In the genomic region with DNA sequence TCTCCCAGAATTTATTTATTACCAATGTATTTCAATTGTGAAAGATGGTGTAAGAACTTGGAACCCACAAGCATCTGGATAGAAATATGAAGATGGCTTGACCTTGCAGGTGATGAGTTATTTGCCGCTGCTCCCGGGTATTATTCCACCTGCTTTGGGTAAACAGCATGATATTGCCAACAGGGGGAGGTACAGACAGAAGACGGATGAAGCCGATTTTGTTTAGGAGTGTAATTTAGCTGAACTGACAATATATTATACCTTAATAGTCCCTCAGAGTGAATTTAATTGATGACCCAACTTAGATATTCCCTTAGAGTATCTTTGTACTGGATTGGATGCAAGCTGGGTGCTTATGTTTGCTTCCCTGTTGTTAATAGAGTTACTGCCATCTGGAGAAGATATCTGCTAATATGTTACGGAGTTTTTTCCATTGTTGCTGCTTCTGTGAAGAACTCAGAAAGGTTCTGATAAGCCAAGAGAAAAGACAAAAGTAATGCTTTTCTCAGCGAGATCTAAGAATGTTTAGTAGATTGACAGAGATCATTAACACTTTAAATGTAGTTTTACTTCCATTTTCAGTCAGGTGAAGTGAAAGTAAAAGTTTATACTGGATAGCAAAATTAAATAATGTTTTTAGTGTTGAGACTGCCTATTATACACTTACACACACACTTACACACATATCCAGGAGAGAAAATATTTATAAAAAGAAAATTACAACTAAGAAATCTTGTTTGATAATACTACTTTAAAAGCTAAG, we compare ENCODE assay signal across 9 cellular contexts.
DNase-seq lines count a peak whose midpoint lies in the region; ATAC-seq and TF ChIP-seq lines count a peak whose summit lies in the region.
"Had no signal": no experiment of that assay in that cellular context is flagged by ENCODE, and none has a peak within 500 bp of the region (broad histone marks: within the 10 kb centered on the region; RNA-seq: fewer than 3 reads in every experiment).

No MANE protein-coding gene starts in this region.

- H3K36me3 Mint-ChIP-seq in activated CD8-positive, alpha-beta memory T cell treated with anti-CD3 and anti-CD28 coated beads, Interleukin-2, amount 10 ng/mL, durations not matched to agents 7 days and 5 days: no peaks in the 10 kb centered on the region

- no peak overlapping the region for H3K27ac ChIP-seq in uterus
- H3K27ac ChIP-seq: skin epidermis had no signal

- ATAC-seq in activated CD8-positive, alpha-beta memory T cell treated with anti-CD3 and anti-CD28 coated beads, Interleukin-2, amount 10 ng/mL, durations not matched to agents 7 days and 5 days: no peak
- ATAC-seq in HG03159 (IDR thresholded peaks at IDR 0.05; ENCODE audit: unreplicated experiment) (peak; percentile 78), HG03025 (IDR thresholded peaks at IDR 0.05; ENCODE audit: low FRiP score, unreplicated experiment) (no peak), left ventricle myocardium superior (no peak)

- DNase-seq in activated CD8-positive, alpha-beta memory T cell treated with anti-CD3 and anti-CD28 coated beads, Interleukin-2, amount 10 ng/mL, durations not matched to agents 7 days and 5 days: no peak
- no peak for DNase-seq in activated CD8-positive, alpha-beta memory T cell treated with anti-CD3 and anti-CD28 coated beads, Interleukin-2, amount 50 U/mL, for 4 hours
- DNase-seq in SHP77 treated with DMSO at 0.1 percent for 48 hours (lab: John Stamatoyannopoulos, UW): peak; percentile 95
- DNase-seq in kidney epithelial cell (ENCODE audit: low read depth): no peak
- no peak for DNase-seq in uterus
- DNase-seq in left ventricle myocardium superior: no peak

- intact Hi-C loops in uterus (cut with DNase I; ENCODE audit: low total_unique reads): no loop called here
- intact Hi-C loops in left ventricle myocardium superior (cut with micrococcal nuclease): no loop called here

- no peaks in the 10 kb centered on the region for H3K27me3 Mint-ChIP-seq in activated CD8-positive, alpha-beta memory T cell treated with anti-CD3 and anti-CD28 coated beads, Interleukin-2, amount 10 ng/mL, durations not matched to agents 7 days and 5 days

- no peaks in the 10 kb centered on the region for H3K4me1 Mint-ChIP-seq in activated CD8-positive, alpha-beta memory T cell treated with anti-CD3 and anti-CD28 coated beads, Interleukin-2, amount 10 ng/mL, durations not matched to agents 7 days and 5 days

- no peak for TF ChIP-seq POLR2A in uterus (IDR thresholded peaks at IDR 0.05)

- H3K27me3 ChIP-seq in kidney epithelial cell (ENCODE audit: control insufficient read depth, insufficient read depth, low read length) (no peaks in the 10 kb centered on the region), uterus (no peaks in the 10 kb centered on the region)

- no peak overlapping the region for H3K27ac Mint-ChIP-seq in activated CD8-positive, alpha-beta memory T cell treated with anti-CD3 and anti-CD28 coated beads, Interleukin-2, amount 10 ng/mL, durations not matched to agents 7 days and 5 days

- peaks cover 2% of the 10 kb centered on the region for H3K9me3 Mint-ChIP-seq in activated CD8-positive, alpha-beta memory T cell treated with anti-CD3 and anti-CD28 coated beads, Interleukin-2, amount 10 ng/mL, durations not matched to agents 7 days and 5 days (ENCODE audit: low read depth)

- no peaks in the 10 kb centered on the region for H3K4me1 ChIP-seq in uterus

- H3K4me3 Mint-ChIP-seq in activated CD8-positive, alpha-beta memory T cell treated with anti-CD3 and anti-CD28 coated beads, Interleukin-2, amount 10 ng/mL, durations not matched to agents 7 days and 5 days: peak overlapping the region; percentile 50

- TF ChIP-seq CTCF in kidney epithelial cell (IDR thresholded peaks at IDR 0.05; ENCODE audit: insufficient read depth, low read length, poor library complexity, severe bottlenecking) (peak; percentile 45), uterus (IDR thresholded peaks at IDR 0.05) (no peak)

- CTCF ChIA-PET in activated CD8-positive, alpha-beta memory T cell treated with anti-CD3 and anti-CD28 coated beads, Interleukin-2, amount 10 ng/mL, durations not matched to agents 7 days and 5 days (lab: Charles Lee): no interaction called here

- H3K36me3 ChIP-seq in kidney epithelial cell (ENCODE audit: control insufficient read depth, insufficient read depth, low read length) (no peaks in the 10 kb centered on the region), uterus (no peaks in the 10 kb centered on the region)

- H3K9me3 ChIP-seq in uterus: no peaks in the 10 kb centered on the region

- H3K4me3 ChIP-seq in kidney epithelial cell (ENCODE audit: low read depth, low read length): peak overlapping the region; percentile 24
- no peak overlapping the region for H3K4me3 ChIP-seq in uterus
- H3K4me3 ChIP-seq: skin epidermis had no signal
